ENCODE assay signal across 9 cellular contexts in the genomic region with DNA sequence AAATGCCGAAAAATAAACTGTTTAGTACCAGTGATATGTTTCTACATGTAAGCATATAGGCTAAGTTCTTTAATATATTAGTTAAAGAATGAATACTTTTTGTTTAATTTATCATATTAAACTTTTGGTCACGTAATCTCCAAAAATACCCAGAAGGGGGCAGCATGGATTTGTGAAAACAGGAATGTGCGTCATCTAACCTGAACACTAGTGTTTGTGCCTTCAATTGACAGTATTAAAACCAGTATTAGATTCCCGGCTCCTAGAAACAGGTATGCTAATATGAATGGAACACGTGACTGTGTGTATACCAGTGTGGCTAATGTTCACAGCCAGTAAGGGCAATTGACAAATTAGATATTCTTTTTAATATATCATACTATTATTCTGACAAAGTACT. TPM values are rescaled to one million over a fixed set of nuclear protein-coding genes. Genes with fewer than 3 reads are reported as not detected.
DNase-seq lines count a peak whose midpoint lies in the region; ATAC-seq and TF ChIP-seq lines count a peak whose summit lies in the region.
"Had no signal": no experiment of that assay in that cellular context is flagged by ENCODE, and none has a peak within 500 bp of the region (broad histone marks: within the 10 kb centered on the region; RNA-seq: fewer than 3 reads in every experiment).

No MANE protein-coding gene starts in this region.

- H3K9ac ChIP-seq in neural cell (ENCODE audit: low read length), result no peak overlapping the region

- no peaks in the 10 kb centered on the region for H3K36me3 ChIP-seq in neural cell (ENCODE audit: insufficient read depth, low read length)

- H3K27me3 ChIP-seq in neural cell (ENCODE audit: insufficient read depth, low read depth, low read length), result no peaks in the 10 kb centered on the region

- no peaks in the 10 kb centered on the region for H3F3A ChIP-seq in neural cell (ENCODE audit: insufficient read depth, low read length, poor library complexity, severe bottlenecking)

- DNase-seq in NOMO-1 (lab: John Stamatoyannopoulos, UW; ENCODE audit: unreplicated experiment in 2 of 2) (peak; percentile 4 to 30), NOMO-1 treated with dmso at 0.1 percent for 144 hours (lab: John Stamatoyannopoulos, UW; ENCODE audit: unreplicated experiment) (no peak), NOMO-1 treated with DMSO at 0.1 percent for 48 hours (lab: John Stamatoyannopoulos, UW; ENCODE audit: unreplicated experiment) (peak; percentile 6), dermis microvascular lymphatic vessel endothelial cell (ENCODE audit: low read depth in 2 of 2) (peak; percentile 57 to 63), sciatic nerve (ENCODE audit: low spot score) (no peak)
- no peak for DNase-seq in activated CD8-positive, alpha-beta memory T cell treated with anti-CD3 and anti-CD28 coated beads, Interleukin-2, amount 50 U/mL, for 48 hours

- H4K20me1 ChIP-seq in neural cell (ENCODE audit: insufficient read depth), result no peaks in the 10 kb centered on the region

- peak; percentile 78 for TF ChIP-seq RAD21 in neural cell (conservative IDR thresholded peaks at IDR 0.05)

- no peak overlapping the region for H3K4me3 ChIP-seq in neural cell (ENCODE audit: low read length)

- intact Hi-C loops in sciatic nerve (cut with DNase I), result no loop called here

- peak; percentile 50 for ATAC-seq in HG02610 (IDR thresholded peaks at IDR 0.05; ENCODE audit: unreplicated experiment)
- no peak for ATAC-seq in sciatic nerve

- no peaks in the 10 kb centered on the region for H3K9me3 ChIP-seq in neural cell (ENCODE audit: low read length)
- H3K9me3 ChIP-seq: Caco-2 had no signal

- TF ChIP-seq EP300 in neural cell (conservative IDR thresholded peaks at IDR 0.05; ENCODE audit: poor library complexity, severe bottlenecking), result no peak

- H3K4me2 ChIP-seq in neural cell (ENCODE audit: low read length), result no peak overlapping the region

- no peaks in the 10 kb centered on the region for H3K9me2 ChIP-seq in neural cell (ENCODE audit: insufficient read depth, low read length)

- peak; percentile 71 for TF ChIP-seq CTCF in neural cell (IDR thresholded peaks at IDR 0.05; ENCODE audit: poor library complexity, severe bottlenecking)

- H2AFZ ChIP-seq in neural cell (ENCODE audit: low read depth, low read length), result no peak overlapping the region

- no peaks in the 10 kb centered on the region for H3K79me2 ChIP-seq in neural cell (replicated peaks; ENCODE audit: insufficient read depth, low read length)

- H3K27ac ChIP-seq in neural cell (ENCODE audit: low read length), result no peak overlapping the region

TF ChIP-seq in neural cell, 6 proteins besides CTCF, POLR2A, EP300 and RAD21:
- peak; percentile 76 for TF ChIP-seq SMC3 (conservative IDR thresholded peaks at IDR 0.05; ENCODE audit: poor library complexity)
- TF ChIP-seq MXI1 (conservative IDR thresholded peaks at IDR 0.05; ENCODE audit: poor library complexity, severe bottlenecking), result no peak

RNA-seq across cellular contexts. Expression of a gene that starts 51.8 kb away (rescaled TPM):
- total RNA-seq in dermis microvascular lymphatic vessel endothelial cell, result 19.6 and 23.8 TPM in 2 replicates
- polyA plus RNA-seq in neural cell, result 14.2 and 15.1 TPM in 2 replicates
- 129 and 144 TPM in 2 replicates for polyA minus RNA-seq in neural cell
- 43.0 TPM for total RNA-seq in sciatic nerve

Comparison
In these comparisons a context has a peak if more than half of its experiments do, and no peak if none do; other contexts are left out.
1. DNase-seq: peak in NOMO-1 (2 of 2), NOMO-1 treated with DMSO at 0.1 percent for 48 hours (single experiment) and dermis microvascular lymphatic vessel endothelial cell (2 of 2); none in NOMO-1 treated with dmso at 0.1 percent for 144 hours (single experiment), activated CD8-positive, alpha-beta memory T cell treated with anti-CD3 and anti-CD28 coated beads, Interleukin-2, amount 50 U/mL, for 48 hours (single experiment) and sciatic nerve (single experiment).